In genomic region chr17:36509272-36509985, GRCh38 we compare ENCODE assay signal across 18 cellular contexts. TPM values are rescaled to one million over a fixed set of nuclear protein-coding genes. Genes with fewer than 3 reads are reported as not detected.
DNase-seq lines count a peak whose midpoint lies in the region; ATAC-seq, FAIRE-seq and TF ChIP-seq lines count a peak whose summit lies in the region.
"Had no signal": no experiment of that assay in that cellular context is flagged by ENCODE, and none has a peak within 500 bp of the region (broad histone marks: within the 10 kb centered on the region; RNA-seq: fewer than 3 reads in every experiment).

No MANE protein-coding gene starts in this region.

- no peaks in the 10 kb centered on the region for H3K9me3 ChIP-seq in HepG2 (ENCODE audit: low read length)
- no peaks in the 10 kb centered on the region for H3K9me3 ChIP-seq in right lobe of liver
- no peaks in the 10 kb centered on the region for H3K9me3 ChIP-seq in T-helper 17 cell (ENCODE audit: control insufficient read depth, low read length, poor library complexity, severe bottlenecking)
- H3K9me3 ChIP-seq: HAP-1, SK-N-SH had no signal

- CTCF ChIA-PET in HepG2 (lab: Yijun Ruan, JAX; ENCODE audit: low intra/inter-chr PET ratio, low total read pairs), result no interaction called here

- H3K4me3 Mint-ChIP-seq in T-helper 17 cell, result no peak overlapping the region

- BruUV-seq in HepG2 (replicated peaks; lab: Mats Ljungman, UMichigan), result no TSS peak

- DNase-seq in HepG2 (ENCODE audit: low spot score) (no peak), right lobe of liver (no peak), T-helper 17 cell (no peak), SW480 (ENCODE audit: low spot score) (no peak)
- DNase-seq in stimulated activated CD8-positive, alpha-beta memory T cell treated with anti-CD3 and anti-CD28 coated beads, Interleukin-4, amount 100 ng/mL, for 48 hours, result peak; percentile 4
- DNase-seq: MM.1S, NCI-H1092, NCI-H1436 treated with DMSO at 0.1 percent for 48 hours, NCI-H2029, NCI-H345, NCI-H524 treated with DMSO at 0.1 percent for 48 hours, SHP77 treated with DMSO at 0.1 percent for 48 hours, SK-N-SH had no signal

- no peak overlapping the region for H2AFZ ChIP-seq in HepG2 (ENCODE audit: low read length)

- 98% methylated on average over 4 of the region's 9 CpGs for WGBS in HepG2 (ENCODE audit: low lambda C conversion rate)
- 100% methylated on average over 4 of the region's 9 CpGs for WGBS in right lobe of liver (ENCODE audit: insufficient coverage, low coverage, low lambda C conversion rate, missing lambda C conversion rate)

- no peak for TF ChIP-seq EP300 in HepG2 (IDR thresholded peaks at IDR 0.05; ENCODE audit: low read depth in 2 of 2, low read length in 2 of 2)
- TF ChIP-seq EP300 in HepG2 (CRISPR knock-in tag; IDR thresholded peaks at IDR 0.05; ENCODE audit: borderline replicate concordance), result no peak

- H3K4me3 ChIP-seq in HepG2 (replicated peaks in 1 of 3; ENCODE audit: insufficient read depth in 1 of 3, low read depth in 2 of 3, low read length in 3 of 3) (no peak overlapping the region), right lobe of liver (no peak overlapping the region)
- H3K4me3 ChIP-seq: HAP-1 had no signal

- in situ Hi-C loops in HepG2 (cut with HindIII; ENCODE audit: extremely low pct_ligation_motif_present, low pct_unique_long_range_greater_than_20kb), result no loop called here

- H3K36me3 ChIP-seq in HepG2 (replicated peaks in 1 of 2; ENCODE audit: control insufficient read depth in 1 of 2, insufficient read depth in 2 of 2, low read length in 2 of 2), result peaks cover 25 to 49% of the 10 kb centered on the region in 2 experiments
- peaks cover 0 to 7% (median 5%) of the 10 kb centered on the region in 4 donors for H3K36me3 ChIP-seq in right lobe of liver

- TF ChIP-seq CTCF in HepG2 (CRISPR knock-in tag; IDR thresholded peaks at IDR 0.05), result no peak
- TF ChIP-seq CTCF in right lobe of liver (IDR thresholded peaks at IDR 0.05), result no peak

- intact Hi-C loops in HepG2 (cut with micrococcal nuclease; ENCODE audit: unreplicated experiment) (no loop called here), right lobe of liver (cut with DNase I) (no loop called here)

- peak overlapping the region; percentile 29 for H3K27ac Mint-ChIP-seq in T-helper 17 cell

- no peaks in the 10 kb centered on the region for H3K79me2 ChIP-seq in HepG2 (ENCODE audit: insufficient read depth, low read length)

- H3K9ac ChIP-seq in HepG2 (ENCODE audit: insufficient read depth, low read depth, low read length), result no peak overlapping the region
- H3K9ac ChIP-seq: SK-N-SH had no signal

- H3K36me3 Mint-ChIP-seq in T-helper 17 cell (ENCODE audit: low read depth), result no peaks in the 10 kb centered on the region

- ATAC-seq in HepG2 (no peak), right lobe of liver (no peak), T-helper 17 cell (no peak), GM18867 (IDR thresholded peaks at IDR 0.05; ENCODE audit: unreplicated experiment) (no peak)

- no peaks in the 10 kb centered on the region for H4K20me1 ChIP-seq in HepG2 (ENCODE audit: insufficient read depth, low read length)

- H3K4me1 Mint-ChIP-seq in T-helper 17 cell, result peaks cover 4% of the 10 kb centered on the region

- H3K27me3 Mint-ChIP-seq in T-helper 17 cell, result no peaks in the 10 kb centered on the region

- POLR2A ChIA-PET in HepG2 (lab: Yijun Ruan, JAX), result no interaction called here

- no peak for FAIRE-seq in HepG2 (lab: Jason Lieb, UNC)
- FAIRE-seq: G401.6, GM19239, HTR-8/SVneo had no signal

- H3K27me3 ChIP-seq in HepG2 (ENCODE audit: control insufficient read depth in 1 of 2, insufficient read depth in 2 of 2, low read length in 2 of 2) (no peaks in the 10 kb centered on the region), right lobe of liver (no peaks in the 10 kb centered on the region)

- H3K27ac ChIP-seq in HepG2 (ENCODE audit: extremely low read length, insufficient read depth, low read length), result no peak overlapping the region
- no peak overlapping the region for H3K27ac ChIP-seq in right lobe of liver

- H3K4me1 ChIP-seq in HepG2 (ENCODE audit: insufficient read depth, low read length), result peaks cover 18% of the 10 kb centered on the region
- H3K4me1 ChIP-seq in right lobe of liver, result no peaks in the 10 kb centered on the region
- H3K4me1 ChIP-seq: HAP-1 had no signal

- H3K4me2 ChIP-seq in HepG2 (ENCODE audit: low read depth, low read length), result no peak overlapping the region
- H3K4me2 ChIP-seq: SK-N-SH had no signal

- TF ChIP-seq RAD21 in HepG2 (CRISPR knock-in tag; IDR thresholded peaks at IDR 0.05), result no peak

- no peak for TF ChIP-seq POLR2A in HepG2 (IDR thresholded peaks at IDR 0.05; ENCODE audit: insufficient read depth in 1 of 2, low read depth in 2 of 2, low read length in 2 of 2)
- no peak for TF ChIP-seq POLR2A in right lobe of liver (IDR thresholded peaks at IDR 0.05)

RNA-seq across cellular contexts. Expression of gene ZNHIT3, which starts 22.9 kb away (rescaled TPM):
- total RNA-seq in HepG2 (2016; rRNA removed; fragmentation: Illumina TruSeq; extraction: Trizol) (66.6 and 88.3 TPM in 2 replicates), right lobe of liver (10 to 100 TPM; 11.2 to 16.6 (median 12.5) TPM), T-helper 17 cell (10 to 100 TPM; 43.0 to 44.7 TPM)
- 29.8 and 32.2 TPM in 2 replicates for total RNA-seq in HepG2 (2016; cell fraction: cytosol; rRNA removed; fragmentation: Illumina TruSeq; extraction: Trizol; ENCODE audit: low read depth)
- total RNA-seq in HepG2 (2016; cell fraction: insoluble cytoplasmic fraction; rRNA removed; fragmentation: Illumina TruSeq; extraction: Trizol), result 67.3 and 89.4 TPM in 2 replicates
- total RNA-seq in HepG2 (2016; cell fraction: membrane; rRNA removed; fragmentation: Illumina TruSeq; extraction: Trizol), result 41.9 and 45.5 TPM in 2 replicates
- total RNA-seq in HepG2 (2016; cell fraction: nucleus; rRNA removed; fragmentation: Illumina TruSeq; extraction: Trizol), result 27.8 and 28.2 TPM in 2 replicates
- polyA plus RNA-seq in HepG2 (2011; rRNA removed), result 60.9 and 77.4 TPM in 2 replicates
- 58.2 and 69.6 TPM in 2 replicates for polyA plus RNA-seq in HepG2 (2011; cell fraction: cytosol; rRNA removed)
- polyA plus RNA-seq in HepG2 (2011; cell fraction: nucleus; rRNA removed), result 16.3 and 25.3 TPM in 2 replicates
- polyA plus RNA-seq in HepG2 (2012), result 48.2 and 51.5 TPM in 2 replicates
- polyA plus RNA-seq in HepG2 (2016; cell fraction: cytosol; fragmentation: Illumina TruSeq; extraction: Trizol; ENCODE audit: low read depth), result 30.5 and 31.3 TPM in 2 replicates
- polyA plus RNA-seq in HepG2 (2016; cell fraction: insoluble cytoplasmic fraction; fragmentation: Illumina TruSeq; extraction: Trizol; ENCODE audit: low read depth), result 87.9 and 101 TPM in 2 replicates
- polyA plus RNA-seq in HepG2 (2016; cell fraction: membrane; fragmentation: Illumina TruSeq; extraction: Trizol; ENCODE audit: low read depth), result 43.8 and 44.5 TPM in 2 replicates
- 41.8 and 50.1 TPM in 2 replicates for polyA plus RNA-seq in HepG2 (2016; cell fraction: nucleus; fragmentation: Illumina TruSeq; extraction: Trizol; ENCODE audit: insufficient read depth, low read depth)
- 22.7 and 35.2 TPM in 2 replicates for polyA minus RNA-seq in HepG2 (2011; rRNA and poly(A)+ RNA removed; ENCODE audit: low replicate concordance)
- 8.5 and 13.5 TPM in 2 replicates for polyA minus RNA-seq in HepG2 (2011; cell fraction: cytosol; rRNA and poly(A)+ RNA removed)
- 20.0 and 28.6 TPM in 2 replicates for polyA minus RNA-seq in HepG2 (2011; cell fraction: nucleus; rRNA and poly(A)+ RNA removed)

RNA-seq across cellular contexts. Expression of gene MYO19, which starts 25.2 kb away (rescaled TPM):
- total RNA-seq in HepG2 (2016; rRNA removed; fragmentation: Illumina TruSeq; extraction: Trizol) (46.8 and 75.7 TPM in 2 replicates), right lobe of liver (10 to 100 TPM; 20.6 to 40.5 (median 28.9) TPM), T-helper 17 cell (10 to 100 TPM; 75.9 to 77.1 TPM)
- 70.2 and 74.2 TPM in 2 replicates for total RNA-seq in HepG2 (2016; cell fraction: cytosol; rRNA removed; fragmentation: Illumina TruSeq; extraction: Trizol; ENCODE audit: low read depth)
- 42.5 and 72.3 TPM in 2 replicates for total RNA-seq in HepG2 (2016; cell fraction: insoluble cytoplasmic fraction; rRNA removed; fragmentation: Illumina TruSeq; extraction: Trizol)
- total RNA-seq in HepG2 (2016; cell fraction: membrane; rRNA removed; fragmentation: Illumina TruSeq; extraction: Trizol), result 73.2 and 82.2 TPM in 2 replicates
- 105 and 110 TPM in 2 replicates for total RNA-seq in HepG2 (2016; cell fraction: nucleus; rRNA removed; fragmentation: Illumina TruSeq; extraction: Trizol)
- 80.8 and 82.3 TPM in 2 replicates for polyA plus RNA-seq in HepG2 (2011; rRNA removed)
- 31.7 and 43.3 TPM in 2 replicates for polyA plus RNA-seq in HepG2 (2011; cell fraction: cytosol; rRNA removed)
- 435 and 511 TPM in 2 replicates for polyA plus RNA-seq in HepG2 (2011; cell fraction: nucleus; rRNA removed)
- polyA plus RNA-seq in HepG2 (2012), result 38.9 and 47.5 TPM in 2 replicates
- 29.1 and 34.3 TPM in 2 replicates for polyA plus RNA-seq in HepG2 (2016; cell fraction: cytosol; fragmentation: Illumina TruSeq; extraction: Trizol; ENCODE audit: low read depth)
- 38.5 and 44.1 TPM in 2 replicates for polyA plus RNA-seq in HepG2 (2016; cell fraction: insoluble cytoplasmic fraction; fragmentation: Illumina TruSeq; extraction: Trizol; ENCODE audit: low read depth)
- polyA plus RNA-seq in HepG2 (2016; cell fraction: membrane; fragmentation: Illumina TruSeq; extraction: Trizol; ENCODE audit: low read depth), result 43.7 and 46.4 TPM in 2 replicates
- 202 and 205 TPM in 2 replicates for polyA plus RNA-seq in HepG2 (2016; cell fraction: nucleus; fragmentation: Illumina TruSeq; extraction: Trizol; ENCODE audit: insufficient read depth, low read depth)
- polyA minus RNA-seq in HepG2 (2011; rRNA and poly(A)+ RNA removed; ENCODE audit: low replicate concordance), result 151 and 353 TPM in 2 replicates
- 25.4 and 29.5 TPM in 2 replicates for polyA minus RNA-seq in HepG2 (2011; cell fraction: cytosol; rRNA and poly(A)+ RNA removed)
- polyA minus RNA-seq in HepG2 (2011; cell fraction: nucleus; rRNA and poly(A)+ RNA removed), result 222 and 248 TPM in 2 replicates

RNA-seq across cellular contexts. Expression of gene PIGW, which starts 25.4 kb away (rescaled TPM):
- total RNA-seq in HepG2 (2016; rRNA removed; fragmentation: Illumina TruSeq; extraction: Trizol), result 24.0 and 26.5 TPM in 2 replicates
- total RNA-seq in HepG2 (2016; cell fraction: cytosol; rRNA removed; fragmentation: Illumina TruSeq; extraction: Trizol; ENCODE audit: low read depth), result 4.4 and 5.1 TPM in 2 replicates
- total RNA-seq in HepG2 (2016; cell fraction: insoluble cytoplasmic fraction; rRNA removed; fragmentation: Illumina TruSeq; extraction: Trizol), result 21.6 and 25.0 TPM in 2 replicates
- 19.0 and 23.1 TPM in 2 replicates for total RNA-seq in HepG2 (2016; cell fraction: membrane; rRNA removed; fragmentation: Illumina TruSeq; extraction: Trizol)
- total RNA-seq in HepG2 (2016; cell fraction: nucleus; rRNA removed; fragmentation: Illumina TruSeq; extraction: Trizol), result 20.3 and 22.4 TPM in 2 replicates
- 6.6 and 9.0 TPM in 2 replicates for polyA plus RNA-seq in HepG2 (2011; rRNA removed)
- 4.7 and 6.7 TPM in 2 replicates for polyA plus RNA-seq in HepG2 (2011; cell fraction: cytosol; rRNA removed)
- 3.9 and 4.8 TPM in 2 replicates for polyA plus RNA-seq in HepG2 (2011; cell fraction: nucleus; rRNA removed)
- polyA plus RNA-seq in HepG2 (2012), result 11.2 and 12.6 TPM in 2 replicates
- 5.5 and 6.5 TPM in 2 replicates for polyA plus RNA-seq in HepG2 (2016; cell fraction: cytosol; fragmentation: Illumina TruSeq; extraction: Trizol; ENCODE audit: low read depth)
- polyA plus RNA-seq in HepG2 (2016; cell fraction: insoluble cytoplasmic fraction; fragmentation: Illumina TruSeq; extraction: Trizol; ENCODE audit: low read depth), result 25.9 and 29.3 TPM in 2 replicates
- 20.3 and 21.1 TPM in 2 replicates for polyA plus RNA-seq in HepG2 (2016; cell fraction: membrane; fragmentation: Illumina TruSeq; extraction: Trizol; ENCODE audit: low read depth)
- 29.7 and 32.1 TPM in 2 replicates for polyA plus RNA-seq in HepG2 (2016; cell fraction: nucleus; fragmentation: Illumina TruSeq; extraction: Trizol; ENCODE audit: insufficient read depth, low read depth)
- 2.8 and 4.8 TPM in 2 replicates for polyA minus RNA-seq in HepG2 (2011; rRNA and poly(A)+ RNA removed; ENCODE audit: low replicate concordance)
- 3.5 and 6.3 TPM in 2 replicates for polyA minus RNA-seq in HepG2 (2011; cell fraction: cytosol; rRNA and poly(A)+ RNA removed)
- 6.3 and 7.2 TPM in 2 replicates for polyA minus RNA-seq in HepG2 (2011; cell fraction: nucleus; rRNA and poly(A)+ RNA removed)
- total RNA-seq in right lobe of liver, result 1 to 10 TPM; 3.0 to 6.1 (median 4.1) TPM
- 1 to 10 TPM; 3.7 to 7.5 TPM for total RNA-seq in T-helper 17 cell

RNA-seq across cellular contexts. Expression of gene GGNBP2, which starts 35.3 kb away (rescaled TPM):
- total RNA-seq in HepG2 (2016; rRNA removed; fragmentation: Illumina TruSeq; extraction: Trizol) (53.3 and 59.6 TPM in 2 replicates), right lobe of liver (10 to 100 TPM; 24.3 to 39.6 (median 35.3) TPM), T-helper 17 cell (100 to 1,000 TPM; 162 to 174 TPM)
- 12.2 and 13.2 TPM in 2 replicates for total RNA-seq in HepG2 (2016; cell fraction: cytosol; rRNA removed; fragmentation: Illumina TruSeq; extraction: Trizol; ENCODE audit: low read depth)
- 54.5 and 55.8 TPM in 2 replicates for total RNA-seq in HepG2 (2016; cell fraction: insoluble cytoplasmic fraction; rRNA removed; fragmentation: Illumina TruSeq; extraction: Trizol)
- 17.0 and 19.1 TPM in 2 replicates for total RNA-seq in HepG2 (2016; cell fraction: membrane; rRNA removed; fragmentation: Illumina TruSeq; extraction: Trizol)
- total RNA-seq in HepG2 (2016; cell fraction: nucleus; rRNA removed; fragmentation: Illumina TruSeq; extraction: Trizol), result 64.6 and 73.8 TPM in 2 replicates
- polyA plus RNA-seq in HepG2 (2011; rRNA removed), result 75.5 and 84.2 TPM in 2 replicates
- 29.8 and 38.5 TPM in 2 replicates for polyA plus RNA-seq in HepG2 (2011; cell fraction: cytosol; rRNA removed)
- polyA plus RNA-seq in HepG2 (2011; cell fraction: nucleus; rRNA removed), result 127 and 151 TPM in 2 replicates
- 41.9 and 49.1 TPM in 2 replicates for polyA plus RNA-seq in HepG2 (2012)
- 4.2 and 5.6 TPM in 2 replicates for polyA plus RNA-seq in HepG2 (2016; cell fraction: cytosol; fragmentation: Illumina TruSeq; extraction: Trizol; ENCODE audit: low read depth)
- polyA plus RNA-seq in HepG2 (2016; cell fraction: insoluble cytoplasmic fraction; fragmentation: Illumina TruSeq; extraction: Trizol; ENCODE audit: low read depth), result 65.2 and 70.6 TPM in 2 replicates
- polyA plus RNA-seq in HepG2 (2016; cell fraction: membrane; fragmentation: Illumina TruSeq; extraction: Trizol; ENCODE audit: low read depth), result 9.6 and 11.3 TPM in 2 replicates
- polyA plus RNA-seq in HepG2 (2016; cell fraction: nucleus; fragmentation: Illumina TruSeq; extraction: Trizol; ENCODE audit: insufficient read depth, low read depth), result 118 and 132 TPM in 2 replicates
- 67.2 and 86.8 TPM in 2 replicates for polyA minus RNA-seq in HepG2 (2011; rRNA and poly(A)+ RNA removed; ENCODE audit: low replicate concordance)
- polyA minus RNA-seq in HepG2 (2011; cell fraction: cytosol; rRNA and poly(A)+ RNA removed), result 16.6 and 22.4 TPM in 2 replicates
- polyA minus RNA-seq in HepG2 (2011; cell fraction: nucleus; rRNA and poly(A)+ RNA removed), result 108 and 109 TPM in 2 replicates
